ENCODE assay signal across 12 cellular contexts in the genomic region with DNA sequence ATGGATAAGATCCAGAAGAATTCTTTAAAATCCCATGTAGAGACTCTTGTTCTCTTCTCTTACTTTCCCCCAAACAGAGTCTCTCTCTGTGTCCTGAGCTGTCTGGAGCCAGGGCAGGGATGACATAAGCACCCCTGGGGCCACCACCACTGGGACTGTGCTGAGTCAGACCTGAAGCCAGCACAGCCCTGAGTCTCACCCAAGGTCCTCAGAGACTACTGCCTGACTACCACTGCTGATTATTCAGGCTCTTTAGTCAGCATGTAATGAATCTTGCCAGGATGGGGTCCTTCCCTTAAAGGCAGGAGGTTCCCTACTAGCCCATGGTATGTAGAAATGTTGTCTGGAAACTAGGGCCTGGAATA. TPM values are rescaled to one million over a fixed set of nuclear protein-coding genes. Genes with fewer than 3 reads are reported as not detected.
DNase-seq lines count a peak whose midpoint lies in the region; ATAC-seq, FAIRE-seq and TF ChIP-seq lines count a peak whose summit lies in the region.
"Had no signal": no experiment of that assay in that cellular context is flagged by ENCODE, and none has a peak within 500 bp of the region (broad histone marks: within the 10 kb centered on the region; RNA-seq: fewer than 3 reads in every experiment).

No MANE protein-coding gene starts in this region.

- H3K9me3 ChIP-seq in gastroesophageal sphincter: peaks cover 0 to 16% (median 0%) of the 10 kb centered on the region in 3 donors

- no peak overlapping the region for H3K27ac ChIP-seq in gastroesophageal sphincter

- peaks cover 1% of the 10 kb centered on the region for H3K36me3 Mint-ChIP-seq in activated naive CD4-positive, alpha-beta T cell treated with anti-CD3 and anti-CD28 coated beads for 36 hours (ENCODE audit: low read depth)

- no peaks in the 10 kb centered on the region for H3K9me3 Mint-ChIP-seq in activated naive CD4-positive, alpha-beta T cell treated with anti-CD3 and anti-CD28 coated beads for 36 hours

- no peak for TF ChIP-seq EP300 in gastroesophageal sphincter (IDR thresholded peaks at IDR 0.05)

- FAIRE-seq in D721Med (lab: Jason Lieb, UNC): no peak

- peaks cover 24% of the 10 kb centered on the region for H3K27me3 Mint-ChIP-seq in activated naive CD4-positive, alpha-beta T cell treated with anti-CD3 and anti-CD28 coated beads for 36 hours (ENCODE audit: low read depth)

- H3K36me3 ChIP-seq in gastroesophageal sphincter: no peaks in the 10 kb centered on the region

- no peak overlapping the region for H3K4me3 Mint-ChIP-seq in activated naive CD4-positive, alpha-beta T cell treated with anti-CD3 and anti-CD28 coated beads for 36 hours
- H3K4me3 Mint-ChIP-seq: CD14-positive monocyte, WTC11 had no signal

- peaks cover 6% of the 10 kb centered on the region for H3K27me3 ChIP-seq in gastroesophageal sphincter

- TF ChIP-seq CTCF in D721Med (IDR thresholded peaks at IDR 0.05; ENCODE audit: insufficient read depth, missing control alignments): no peak
- TF ChIP-seq CTCF in gastroesophageal sphincter (IDR thresholded peaks at IDR 0.05): no peak

- H3K4me3 ChIP-seq in gastroesophageal sphincter: no peak overlapping the region
- H3K4me3 ChIP-seq: lung had no signal

- CTCF ChIA-PET in activated naive CD4-positive, alpha-beta T cell treated with anti-CD3 and anti-CD28 coated beads for 36 hours (lab: Charles Lee): no interaction called here

- intact Hi-C loops in posterior vena cava (cut with DNase I): no loop called here
- intact Hi-C loops in activated naive CD4-positive, alpha-beta T cell treated with anti-CD3 and anti-CD28 coated beads for 36 hours (cut with micrococcal nuclease): no loop called here

- DNase-seq in GM04503 (ENCODE audit: low read depth) (peak; percentile 27), posterior vena cava (ENCODE audit: low spot score) (no peak), D721Med (ENCODE audit: insufficient read length, low spot score) (no peak)
- DNase-seq in activated naive CD4-positive, alpha-beta T cell treated with anti-CD3 and anti-CD28 coated beads for 36 hours: no peak

- H3K4me1 ChIP-seq in gastroesophageal sphincter: no peaks in the 10 kb centered on the region

- H3K4me1 Mint-ChIP-seq in activated naive CD4-positive, alpha-beta T cell treated with anti-CD3 and anti-CD28 coated beads for 36 hours (ENCODE audit: low read depth): no peaks in the 10 kb centered on the region
- H3K4me1 Mint-ChIP-seq: WTC11 had no signal

- TF ChIP-seq POLR2A in gastroesophageal sphincter (IDR thresholded peaks at IDR 0.05): no peak

- no peak overlapping the region for H3K27ac Mint-ChIP-seq in activated naive CD4-positive, alpha-beta T cell treated with anti-CD3 and anti-CD28 coated beads for 36 hours
- H3K27ac Mint-ChIP-seq: activated naive CD4-positive, alpha-beta T cell treated with anti-CD3 and anti-CD28 coated beads, Interleukin-2, amount 50 U/mL, for 72 hours; CD14-positive monocyte; WTC11 had no signal

- ATAC-seq in GM21390 (IDR thresholded peaks at IDR 0.05; ENCODE audit: unreplicated experiment) (peak; percentile 76), HG03442 (IDR thresholded peaks at IDR 0.05; ENCODE audit: unreplicated experiment) (peak; percentile 90), esophagus mucosa (peak; percentile 53), gastroesophageal sphincter (no peak)
- ATAC-seq: activated naive CD4-positive, alpha-beta T cell treated with anti-CD3 and anti-CD28 coated beads, Interleukin-2, amount 50 U/mL, for 72 hours; WTC11 had no signal

RNA-seq across cellular contexts. Expression of a gene that starts 34.9 kb away (rescaled TPM):
- total RNA-seq in esophagus mucosa (75.7 TPM), posterior vena cava (10 to 100 TPM; 89.2 to 92.3 TPM), gastroesophageal sphincter (100 to 1,000 TPM; 117 to 147 (median 131) TPM)
- 10 to 100 TPM; 37.8 to 38.9 TPM for total RNA-seq in activated naive CD4-positive, alpha-beta T cell treated with anti-CD3 and anti-CD28 coated beads for 36 hours
